ENCODE assay signal across 8 cellular contexts in the genomic region with DNA sequence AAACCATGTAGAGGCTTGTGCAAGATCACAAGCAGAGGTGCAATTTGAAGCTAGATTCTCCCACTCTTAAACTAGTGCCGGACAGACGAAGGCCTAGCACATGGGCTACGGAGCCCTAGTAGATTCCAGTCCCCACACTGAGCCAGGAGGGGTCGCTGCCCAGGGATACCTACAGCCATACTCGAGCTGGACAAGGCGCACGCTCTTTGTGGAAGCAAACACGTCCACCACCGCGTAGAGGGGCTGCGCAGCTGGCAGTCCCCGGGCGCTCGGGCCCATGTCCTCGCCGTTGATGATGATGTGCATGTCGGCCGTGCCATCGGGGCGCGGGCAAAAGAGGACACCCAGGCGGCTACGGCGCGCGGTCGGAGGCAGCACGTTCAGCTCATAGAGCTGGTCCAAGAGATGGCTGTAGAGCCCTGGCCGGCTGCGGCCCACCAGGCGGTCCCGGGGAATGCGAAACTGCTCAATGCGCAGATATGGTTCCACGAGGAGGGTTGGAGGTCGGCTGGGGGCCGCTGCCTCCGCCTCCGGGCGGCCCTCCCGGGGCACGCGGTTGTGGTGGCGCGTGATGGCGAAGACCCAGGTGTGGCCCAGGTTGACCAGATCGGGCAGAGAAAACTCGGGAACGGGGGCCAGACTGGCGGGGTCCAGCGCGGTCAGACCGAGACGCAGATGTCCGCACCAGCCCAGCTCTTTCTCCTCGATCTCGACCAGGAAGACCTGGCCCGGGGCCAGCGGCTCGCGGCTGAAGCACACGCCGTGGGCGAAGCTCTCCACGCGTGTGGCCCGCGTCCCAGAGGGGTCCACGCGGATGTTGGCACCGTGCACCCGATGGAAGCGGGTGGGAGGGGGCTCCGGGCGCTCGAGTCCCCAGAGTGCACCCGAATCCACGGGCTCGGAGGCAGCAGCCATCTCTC. TPM values are rescaled to one million over a fixed set of nuclear protein-coding genes. Genes with fewer than 3 reads are reported as not detected.
DNase-seq lines count a peak whose midpoint lies in the region; ATAC-seq and TF ChIP-seq lines count a peak whose summit lies in the region.

No MANE protein-coding gene starts in this region.

- H3K9me2 ChIP-seq in OCI-LY7 (ENCODE audit: insufficient read depth, low read length) = no peaks in the 10 kb centered on the region

- H4K20me1 ChIP-seq in OCI-LY7 (ENCODE audit: insufficient read depth, low read length) = no peaks in the 10 kb centered on the region

- POLR2A ChIA-PET in OCI-LY7 (lab: Charles Lee) = interaction anchor here (1.4 to 1.7 kb wide), 4 partner anchors 8 to 80 kb away, joined by 3 to 5 read pairs (median 4); a partner anchor contains a TSS
- POLR2A ChIA-PET in activated naive CD8-positive, alpha-beta T cell treated with anti-CD3 and anti-CD28 coated beads, Interleukin-2, amount 10 ng/mL, durations not matched to agents 7 days and 5 days (lab: Charles Lee) = interaction anchor here (0.8 to 5.5 kb wide), 12 partner anchors 9 to 83 kb away, joined by 3 to 43 read pairs (median 6); a partner anchor contains a TSS

- H3K4me1 Mint-ChIP-seq in activated naive CD8-positive, alpha-beta T cell treated with anti-CD3 and anti-CD28 coated beads, Interleukin-2, amount 10 ng/mL, durations not matched to agents 7 days and 5 days = peaks cover 32% of the 10 kb centered on the region

- TF ChIP-seq EP300 in upper lobe of left lung (IDR thresholded peaks at IDR 0.05) = no peak

- no peaks in the 10 kb centered on the region for H3K9me3 ChIP-seq in OCI-LY7 (ENCODE audit: low read length)
- no peaks in the 10 kb centered on the region for H3K9me3 ChIP-seq in neutrophil
- H3K9me3 ChIP-seq in upper lobe of left lung = no peaks in the 10 kb centered on the region

- WGBS in upper lobe of left lung, 2 donors = 2 to 4% methylated on average over 23 to 55 of the region's 79 CpGs

- peaks cover 1% of the 10 kb centered on the region for H3K36me3 Mint-ChIP-seq in activated naive CD8-positive, alpha-beta T cell treated with anti-CD3 and anti-CD28 coated beads, Interleukin-2, amount 10 ng/mL, durations not matched to agents 7 days and 5 days

- peak overlapping the region; percentile 92 for H3K4me3 Mint-ChIP-seq in activated naive CD8-positive, alpha-beta T cell treated with anti-CD3 and anti-CD28 coated beads, Interleukin-2, amount 10 ng/mL, durations not matched to agents 7 days and 5 days

- no peaks in the 10 kb centered on the region for H3K27me3 ChIP-seq in neutrophil
- H3K27me3 ChIP-seq in upper lobe of left lung = no peaks in the 10 kb centered on the region

- BruUV-seq in OCI-LY7 (replicated peaks; lab: Mats Ljungman, UMichigan) = TSS peak; percentile 61

- intact Hi-C loops in OCI-LY7 (cut with micrococcal nuclease; ENCODE audit: unreplicated experiment) = no loop called here

- peak; percentile 12 for ATAC-seq in HG03135 (IDR thresholded peaks at IDR 0.05; ENCODE audit: unreplicated experiment)
- peak; percentile 33 for ATAC-seq in activated naive CD8-positive, alpha-beta T cell treated with anti-CD3 and anti-CD28 coated beads, Interleukin-2, amount 10 ng/mL, durations not matched to agents 7 days and 5 days (ENCODE audit: low read depth)
- peak; percentile 83 to 91 for ATAC-seq in upper lobe of left lung (ENCODE audit: low FRiP score in 2 of 2)

- H3K4me2 ChIP-seq in OCI-LY7 (ENCODE audit: low read length) = peak overlapping the region; percentile 98

- CTCF ChIA-PET in OCI-LY7 (lab: Charles Lee; ENCODE audit: unreplicated experiment) = no interaction called here

- H3K27me3 Mint-ChIP-seq in activated naive CD8-positive, alpha-beta T cell treated with anti-CD3 and anti-CD28 coated beads, Interleukin-2, amount 10 ng/mL, durations not matched to agents 7 days and 5 days = no peaks in the 10 kb centered on the region

- peaks cover 15% of the 10 kb centered on the region for H3K4me1 ChIP-seq in OCI-LY7 (ENCODE audit: insufficient read depth, low read length, poor library complexity, severe bottlenecking)
- peaks cover 41 to 46% of the 10 kb centered on the region in 2 experiments for H3K4me1 ChIP-seq in neutrophil (ENCODE audit: control insufficient read depth in 1 of 2, insufficient read depth in 1 of 2, low read depth in 1 of 2, low read length in 1 of 2)
- H3K4me1 ChIP-seq in upper lobe of left lung = peaks cover 23 to 35% (median 28%) of the 10 kb centered on the region in 4 donors

- H3K79me2 ChIP-seq in OCI-LY7 (ENCODE audit: insufficient read depth, low read depth, low read length) = no peaks in the 10 kb centered on the region

- H3K9me3 Mint-ChIP-seq in activated naive CD8-positive, alpha-beta T cell treated with anti-CD3 and anti-CD28 coated beads, Interleukin-2, amount 10 ng/mL, durations not matched to agents 7 days and 5 days = no peaks in the 10 kb centered on the region

- DNase-seq in GM10266 (ENCODE audit: extremely low spot score) (peak; percentile 76), OCI-LY7 (ENCODE audit: low spot score) (peak; percentile 21), glomerular visceral epithelial cell (ENCODE audit: extremely low spot score) (peak; percentile 29), upper lobe of left lung (peak; percentile 90 to 92), mesenteric fat pad (ENCODE audit: low spot score) (no peak)
- DNase-seq in activated naive CD8-positive, alpha-beta T cell treated with anti-CD3 and anti-CD28 coated beads, Interleukin-2, amount 10 ng/mL, durations not matched to agents 7 days and 5 days = peak; percentile 59

- H3K27ac ChIP-seq in OCI-LY7 (ENCODE audit: low read depth, low read length, poor library complexity, severe bottlenecking) (peak overlapping the region; percentile 21), neutrophil (peak overlapping the region; percentile 88), upper lobe of left lung (peak overlapping the region; percentile 59 to 91 (median 80))

- peak overlapping the region; percentile 85 for H3K4me3 ChIP-seq in OCI-LY7 (ENCODE audit: low read depth, low read length, poor library complexity, severe bottlenecking)
- H3K4me3 ChIP-seq in neutrophil (ENCODE audit: low read depth in 1 of 2, low read length in 1 of 2) = peak overlapping the region; percentile 91 to 94
- peak overlapping the region; percentile 71 to 96 (median 90) for H3K4me3 ChIP-seq in upper lobe of left lung

- TF ChIP-seq CTCF in GM10266 (IDR thresholded peaks at IDR 0.05; ENCODE audit: control insufficient read depth, insufficient read depth, low read depth, missing control alignments) (peak; percentile 65), OCI-LY7 (conservative IDR thresholded peaks at IDR 0.05; ENCODE audit: low read length) (peak; percentile 71), neutrophil (IDR thresholded peaks at IDR 0.05) (peak; percentile 70), upper lobe of left lung (IDR thresholded peaks at IDR 0.05) (peak; percentile 56 to 75 (median 68))

- peaks cover 1% of the 10 kb centered on the region; the same call in 1 of the 2 replicates for H3K36me3 ChIP-seq in OCI-LY7 (ENCODE audit: insufficient read depth, low read length)
- peaks cover 28% of the 10 kb centered on the region for H3K36me3 ChIP-seq in neutrophil
- peaks cover 8 to 45% (median 26%) of the 10 kb centered on the region in 4 donors for H3K36me3 ChIP-seq in upper lobe of left lung

- TF ChIP-seq POLR2A in upper lobe of left lung (IDR thresholded peaks at IDR 0.05) = peak in 1 of 4 donors; percentile 25

- peak overlapping the region; percentile 86 for H3K27ac Mint-ChIP-seq in activated naive CD8-positive, alpha-beta T cell treated with anti-CD3 and anti-CD28 coated beads, Interleukin-2, amount 10 ng/mL, durations not matched to agents 7 days and 5 days

- H2AFZ ChIP-seq in OCI-LY7 (ENCODE audit: low read length) = peak overlapping the region; percentile 88

RNA-seq across cellular contexts. Expression of a gene that starts 0.7 kb away (rescaled TPM):
- 6.0 and 10.7 TPM in 2 replicates for total RNA-seq in OCI-LY7 (2014; rRNA removed; shearing (Covaris generic))
- 6.2 and 9.9 TPM in 2 replicates for total RNA-seq in OCI-LY7 (2022)
- 1 to 10 TPM; 3.9 to 5.3 TPM for total RNA-seq in activated naive CD8-positive, alpha-beta T cell treated with anti-CD3 and anti-CD28 coated beads, Interleukin-2, amount 10 ng/mL, durations not matched to agents 7 days and 5 days
- total RNA-seq in upper lobe of left lung = 10 to 100 TPM in 1 of 6 donors, 1 to 10 TPM in 5; 3.9 to 31.4 (median 5.5) TPM
- 17.0 TPM for total RNA-seq in mesenteric fat pad

RNA-seq across cellular contexts. Expression of a gene that starts 0.8 kb away (rescaled TPM):
- 27.1 and 33.1 TPM in 2 replicates for total RNA-seq in OCI-LY7 (2014; rRNA removed; shearing (Covaris generic))
- total RNA-seq in OCI-LY7 (2022) = 36.4 and 36.7 TPM in 2 replicates
- 10 to 100 TPM; 76.9 to 83.4 TPM for total RNA-seq in activated naive CD8-positive, alpha-beta T cell treated with anti-CD3 and anti-CD28 coated beads, Interleukin-2, amount 10 ng/mL, durations not matched to agents 7 days and 5 days
- total RNA-seq in upper lobe of left lung = 100 to 1,000 TPM; 109 to 176 (median 155) TPM
- 160 TPM for total RNA-seq in mesenteric fat pad

RNA-seq across cellular contexts. Expression of a gene that starts 2.9 kb away (rescaled TPM):
- 5.8 and 6.1 TPM in 2 replicates for total RNA-seq in OCI-LY7 (2014; rRNA removed; shearing (Covaris generic))
- total RNA-seq in OCI-LY7 (2022) = 5.8 and 5.9 TPM in 2 replicates
- total RNA-seq in activated naive CD8-positive, alpha-beta T cell treated with anti-CD3 and anti-CD28 coated beads, Interleukin-2, amount 10 ng/mL, durations not matched to agents 7 days and 5 days = 1 to 10 TPM; 1.7 to 2.0 TPM
- total RNA-seq in upper lobe of left lung = 10 to 100 TPM in 1 of 6 donors, 1 to 10 TPM in 5; 1.3 to 11.5 (median 1.6) TPM
- total RNA-seq in mesenteric fat pad = 4.0 TPM

RNA-seq across cellular contexts. Expression of a gene that starts 9.3 kb away (rescaled TPM):
- total RNA-seq in OCI-LY7 (2014; rRNA removed; shearing (Covaris generic)) = 10.9 and 19.2 TPM in 2 replicates
- total RNA-seq in OCI-LY7 (2022) (12.7 and 13.9 TPM in 2 replicates), upper lobe of left lung (1 to 10 TPM; 4.2 to 9.7 (median 8.6) TPM), mesenteric fat pad (10.0 TPM)
- 10 to 100 TPM; 12.2 to 13.0 TPM for total RNA-seq in activated naive CD8-positive, alpha-beta T cell treated with anti-CD3 and anti-CD28 coated beads, Interleukin-2, amount 10 ng/mL, durations not matched to agents 7 days and 5 days

RNA-seq across cellular contexts. Expression of a gene that starts 21.6 kb away (rescaled TPM):
- total RNA-seq in OCI-LY7 (2014; rRNA removed; shearing (Covaris generic)) = 14.3 and 17.1 TPM in 2 replicates
- total RNA-seq in OCI-LY7 (2022) (12.7 and 15.8 TPM in 2 replicates), upper lobe of left lung (100 to 1,000 TPM in 2 of 6 donors, 10 to 100 TPM in 4; 28.9 to 169 (median 57.8) TPM), mesenteric fat pad (373 TPM)
- total RNA-seq in activated naive CD8-positive, alpha-beta T cell treated with anti-CD3 and anti-CD28 coated beads, Interleukin-2, amount 10 ng/mL, durations not matched to agents 7 days and 5 days = 1 to 10 TPM; 2.2 to 2.9 TPM

Comparison
In these comparisons a context has a peak if more than half of its experiments do, and no peak if none do; other contexts are left out.
1. ATAC-seq: peak in every context shown above with its lines; median percentile 87 in upper lobe of left lung; 33 in activated naive CD8-positive, alpha-beta T cell treated with anti-CD3 and anti-CD28 coated beads, Interleukin-2, amount 10 ng/mL, durations not matched to agents 7 days and 5 days; 12 in HG03135.
2. H3K27ac ChIP-seq: peak in every context shown above with its lines; median percentile 88 in neutrophil; 80 in upper lobe of left lung; 21 in OCI-LY7.